Comparison of ENCODE assay signal across 1 cellular context in genomic region chr2:227377461-227378351, GRCh38.
TF ChIP-seq lines count a peak whose summit lies in the region.

No MANE protein-coding gene starts in this region.

TF ChIP-seq in GM23338, 12 proteins besides CTCF, POLR2A, EP300 and RAD21 (continued from another document):
- no peak for TF ChIP-seq REST (IDR thresholded peaks at IDR 0.05; ENCODE audit: unreplicated experiment)
- TF ChIP-seq POLR2AphosphoS5 (IDR thresholded peaks at IDR 0.05; ENCODE audit: low read depth) = no peak
- TF ChIP-seq, protein P1, sequence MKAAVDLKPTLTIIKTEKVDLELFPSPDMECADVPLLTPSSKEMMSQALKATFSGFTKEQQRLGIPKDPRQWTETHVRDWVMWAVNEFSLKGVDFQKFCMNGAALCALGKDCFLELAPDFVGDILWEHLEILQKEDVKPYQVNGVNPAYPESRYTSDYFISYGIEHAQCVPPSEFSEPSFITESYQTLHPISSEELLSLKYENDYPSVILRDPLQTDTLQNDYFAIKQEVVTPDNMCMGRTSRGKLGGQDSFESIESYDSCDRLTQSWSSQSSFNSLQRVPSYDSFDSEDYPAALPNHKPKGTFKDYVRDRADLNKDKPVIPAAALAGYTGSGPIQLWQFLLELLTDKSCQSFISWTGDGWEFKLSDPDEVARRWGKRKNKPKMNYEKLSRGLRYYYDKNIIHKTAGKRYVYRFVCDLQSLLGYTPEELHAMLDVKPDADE (IDR thresholded peaks at IDR 0.05) = no peak
- TF ChIP-seq STAT1 (IDR thresholded peaks at IDR 0.05; ENCODE audit: unreplicated experiment) = no peak
- TF ChIP-seq ZNF331 (CRISPR knock-in tag; IDR thresholded peaks at IDR 0.05; ENCODE audit: low read depth) = no peak
- TF ChIP-seq, protein P2, sequence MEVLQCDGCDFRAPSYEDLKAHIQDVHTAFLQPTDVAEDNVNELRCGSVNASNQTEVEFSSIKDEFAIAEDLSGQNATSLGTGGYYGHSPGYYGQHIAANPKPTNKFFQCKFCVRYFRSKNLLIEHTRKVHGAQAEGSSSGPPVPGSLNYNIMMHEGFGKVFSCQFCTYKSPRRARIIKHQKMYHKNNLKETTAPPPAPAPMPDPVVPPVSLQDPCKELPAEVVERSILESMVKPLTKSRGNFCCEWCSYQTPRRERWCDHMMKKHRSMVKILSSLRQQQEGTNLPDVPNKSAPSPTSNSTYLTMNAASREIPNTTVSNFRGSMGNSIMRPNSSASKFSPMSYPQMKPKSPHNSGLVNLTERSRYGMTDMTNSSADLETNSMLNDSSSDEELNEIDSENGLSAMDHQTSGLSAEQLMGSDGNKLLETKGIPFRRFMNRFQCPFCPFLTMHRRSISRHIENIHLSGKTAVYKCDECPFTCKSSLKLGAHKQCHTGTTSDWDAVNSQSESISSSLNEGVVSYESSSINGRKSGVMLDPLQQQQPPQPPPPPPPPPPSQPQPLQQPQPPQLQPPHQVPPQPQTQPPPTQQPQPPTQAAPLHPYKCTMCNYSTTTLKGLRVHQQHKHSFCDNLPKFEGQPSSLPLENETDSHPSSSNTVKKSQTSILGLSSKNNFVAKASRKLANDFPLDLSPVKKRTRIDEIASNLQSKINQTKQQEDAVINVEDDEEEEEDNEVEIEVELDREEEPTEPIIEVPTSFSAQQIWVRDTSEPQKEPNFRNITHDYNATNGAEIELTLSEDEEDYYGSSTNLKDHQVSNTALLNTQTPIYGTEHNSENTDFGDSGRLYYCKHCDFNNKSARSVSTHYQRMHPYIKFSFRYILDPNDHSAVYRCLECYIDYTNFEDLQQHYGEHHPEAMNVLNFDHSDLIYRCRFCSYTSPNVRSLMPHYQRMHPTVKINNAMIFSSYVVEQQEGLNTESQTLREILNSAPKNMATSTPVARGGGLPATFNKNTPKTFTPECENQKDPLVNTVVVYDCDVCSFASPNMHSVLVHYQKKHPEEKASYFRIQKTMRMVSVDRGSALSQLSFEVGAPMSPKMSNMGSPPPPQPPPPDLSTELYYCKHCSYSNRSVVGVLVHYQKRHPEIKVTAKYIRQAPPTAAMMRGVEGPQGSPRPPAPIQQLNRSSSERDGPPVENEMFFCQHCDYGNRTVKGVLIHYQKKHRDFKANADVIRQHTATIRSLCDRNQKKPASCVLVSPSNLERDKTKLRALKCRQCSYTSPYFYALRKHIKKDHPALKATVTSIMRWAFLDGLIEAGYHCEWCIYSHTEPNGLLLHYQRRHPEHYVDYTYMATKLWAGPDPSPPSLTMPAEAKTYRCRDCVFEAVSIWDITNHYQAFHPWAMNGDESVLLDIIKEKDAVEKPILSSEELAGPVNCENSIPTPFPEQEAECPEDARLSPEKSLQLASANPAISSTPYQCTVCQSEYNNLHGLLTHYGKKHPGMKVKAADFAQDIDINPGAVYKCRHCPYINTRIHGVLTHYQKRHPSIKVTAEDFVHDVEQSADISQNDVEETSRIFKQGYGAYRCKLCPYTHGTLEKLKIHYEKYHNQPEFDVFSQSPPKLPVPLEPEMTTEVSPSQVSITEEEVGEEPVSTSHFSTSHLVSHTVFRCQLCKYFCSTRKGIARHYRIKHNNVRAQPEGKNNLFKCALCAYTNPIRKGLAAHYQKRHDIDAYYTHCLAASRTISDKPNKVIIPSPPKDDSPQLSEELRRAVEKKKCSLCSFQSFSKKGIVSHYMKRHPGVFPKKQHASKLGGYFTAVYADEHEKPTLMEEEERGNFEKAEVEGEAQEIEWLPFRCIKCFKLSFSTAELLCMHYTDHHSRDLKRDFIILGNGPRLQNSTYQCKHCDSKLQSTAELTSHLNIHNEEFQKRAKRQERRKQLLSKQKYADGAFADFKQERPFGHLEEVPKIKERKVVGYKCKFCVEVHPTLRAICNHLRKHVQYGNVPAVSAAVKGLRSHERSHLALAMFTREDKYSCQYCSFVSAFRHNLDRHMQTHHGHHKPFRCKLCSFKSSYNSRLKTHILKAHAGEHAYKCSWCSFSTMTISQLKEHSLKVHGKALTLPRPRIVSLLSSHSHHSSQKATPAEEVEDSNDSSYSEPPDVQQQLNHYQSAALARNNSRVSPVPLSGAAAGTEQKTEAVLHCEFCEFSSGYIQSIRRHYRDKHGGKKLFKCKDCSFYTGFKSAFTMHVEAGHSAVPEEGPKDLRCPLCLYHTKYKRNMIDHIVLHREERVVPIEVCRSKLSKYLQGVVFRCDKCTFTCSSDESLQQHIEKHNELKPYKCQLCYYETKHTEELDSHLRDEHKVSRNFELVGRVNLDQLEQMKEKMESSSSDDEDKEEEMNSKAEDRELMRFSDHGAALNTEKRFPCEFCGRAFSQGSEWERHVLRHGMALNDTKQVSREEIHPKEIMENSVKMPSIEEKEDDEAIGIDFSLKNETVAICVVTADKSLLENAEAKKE (CRISPR knock-in tag; IDR thresholded peaks at IDR 0.05) = no peak
- TF ChIP-seq CREB1 (CRISPR knock-in tag; IDR thresholded peaks at IDR 0.05; ENCODE audit: low read depth) = no peak
- no peak for TF ChIP-seq ZNF114 (CRISPR knock-in tag; IDR thresholded peaks at IDR 0.05)
- no peak for TF ChIP-seq EZH2 (IDR thresholded peaks at IDR 0.05; ENCODE audit: low read depth, unreplicated experiment)
- no peak for TF ChIP-seq NANOG (IDR thresholded peaks at IDR 0.05; ENCODE audit: borderline replicate concordance)
- TF ChIP-seq EZH2phosphoT487 (IDR thresholded peaks at IDR 0.05; ENCODE audit: unreplicated experiment) = no peak
